Comparison of ENCODE assay signal across 22 cellular contexts in the genomic region with DNA sequence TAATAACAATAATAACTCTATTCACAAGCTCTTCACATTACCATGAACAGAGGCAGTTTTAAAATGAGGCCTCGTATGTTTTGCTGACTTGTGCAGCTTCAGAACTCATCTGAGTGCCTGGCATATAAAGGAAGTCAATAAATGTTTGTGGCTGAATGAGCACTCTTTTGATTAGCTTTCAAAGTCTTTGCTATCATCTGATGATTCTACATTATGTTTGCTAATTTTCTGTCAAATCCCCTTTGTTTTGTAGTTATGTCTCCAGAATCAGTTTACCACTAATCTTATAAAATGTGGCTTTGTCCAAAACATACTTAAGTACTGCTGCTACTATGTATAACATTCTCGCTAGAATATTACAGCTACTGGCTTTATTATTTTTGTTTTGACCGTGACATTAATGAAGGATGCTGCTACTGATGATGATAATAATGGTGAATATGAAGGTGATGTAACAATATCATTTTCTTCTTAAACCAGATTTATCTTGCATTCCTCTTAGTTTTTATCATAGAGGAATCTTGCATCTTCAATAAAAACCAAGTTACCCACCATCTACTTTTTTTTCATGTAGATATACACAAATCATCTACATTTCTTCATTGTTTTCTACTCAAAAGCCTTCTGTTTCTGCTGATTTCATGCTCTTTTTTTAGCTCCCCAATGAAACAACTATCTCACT.
DNase-seq lines count a peak whose midpoint lies in the region; ATAC-seq, FAIRE-seq and TF ChIP-seq lines count a peak whose summit lies in the region.
"Had no signal": no experiment of that assay in that cellular context is flagged by ENCODE, and none has a peak within 500 bp of the region (broad histone marks: within the 10 kb centered on the region; RNA-seq: fewer than 3 reads in every experiment).

No MANE protein-coding gene starts in this region.

- no peaks in the 10 kb centered on the region for H4K20me1 ChIP-seq in H1 (replicated peaks in 1 of 2; ENCODE audit: control insufficient read depth in 1 of 2, insufficient read depth in 2 of 2, low read length in 2 of 2)

- H3K9ac ChIP-seq in SK-N-MC (ENCODE audit: insufficient read length) (no peak overlapping the region), H1 (replicated peaks in 1 of 4; ENCODE audit: extremely low read depth in 1 of 4, low read depth in 3 of 4, low read length in 3 of 4) (no peak overlapping the region)
- H3K9ac ChIP-seq: KMS-11 had no signal

- no peaks in the 10 kb centered on the region for H3K36me3 Mint-ChIP-seq in neural crest cell (ENCODE audit: low read depth)
- H3K36me3 Mint-ChIP-seq: CD4-positive, CD25-positive, alpha-beta regulatory T cell had no signal

- TF ChIP-seq RAD21 in H1 (IDR thresholded peaks at IDR 0.05 in 1 of 2, conservative IDR thresholded peaks at IDR 0.05 in 1 of 2; ENCODE audit: low read depth in 2 of 2, low read length in 2 of 2) = no peak

- H3K79me2 ChIP-seq in H1 (ENCODE audit: control insufficient read depth in 1 of 2, insufficient read depth in 2 of 2, low read length in 2 of 2) = no peaks in the 10 kb centered on the region

- H3K27ac Mint-ChIP-seq in neural crest cell (ENCODE audit: unreplicated experiment) = peak overlapping the region; percentile 73
- H3K27ac Mint-ChIP-seq: CD4-positive, CD25-positive, alpha-beta regulatory T cell had no signal

- H3K27ac ChIP-seq in SK-N-MC (no peak overlapping the region), H1 (ENCODE audit: low read depth, low read length) (no peak overlapping the region), temporal lobe (ENCODE audit: low read depth, low read length) (peak overlapping the region; percentile 92)
- H3K27ac ChIP-seq: KMS-11, Peyer's patch, SJSA1 had no signal

- no peak overlapping the region for H3K4me3 Mint-ChIP-seq in neural crest cell
- H3K4me3 Mint-ChIP-seq: CD4-positive, CD25-positive, alpha-beta regulatory T cell had no signal

- H3K27me3 Mint-ChIP-seq in neural crest cell (ENCODE audit: low read depth) = no peaks in the 10 kb centered on the region
- H3K27me3 Mint-ChIP-seq: CD4-positive, CD25-positive, alpha-beta regulatory T cell had no signal

- peaks cover 10% of the 10 kb centered on the region for H3K4me1 Mint-ChIP-seq in neural crest cell
- H3K4me1 Mint-ChIP-seq: CD4-positive, CD25-positive, alpha-beta regulatory T cell had no signal

- H3K79me1 ChIP-seq in H1 (ENCODE audit: low read depth, low read length) = no peaks in the 10 kb centered on the region

- peak overlapping the region; percentile 99 for H2AFZ ChIP-seq in H1 (ENCODE audit: low read length)

- H3K23me2 ChIP-seq in H1 (ENCODE audit: low read depth, low read length) = no peaks in the 10 kb centered on the region

- H3K27me3 ChIP-seq in H1 (replicated peaks in 1 of 4; ENCODE audit: control insufficient read depth in 3 of 4, extremely low read depth in 1 of 4, insufficient read depth in 3 of 4, low read length in 3 of 4) = no peaks in the 10 kb centered on the region
- H3K27me3 ChIP-seq: Peyer's patch, SJSA1 had no signal

- H2BK12ac ChIP-seq in H1 (ENCODE audit: low read depth, low read length) = no peak overlapping the region

- H2AK5ac ChIP-seq in H1 (ENCODE audit: low read depth, low read length) = no peak overlapping the region

- no peak overlapping the region for H4K91ac ChIP-seq in H1 (replicated peaks; ENCODE audit: insufficient read length, low read length)

- CTCF ChIA-PET in H1 (lab: Charles Lee; ENCODE audit: partially characterized antibody) = interaction anchor here (0.6 to 2.5 kb wide), 6 partner anchors 8 to 562 kb away, joined by 3 to 7 read pairs (median 3); no protein-coding TSS in a partner anchor

- no peak overlapping the region for H3K4ac ChIP-seq in H1 (replicated peaks; ENCODE audit: insufficient read length, low read depth, low read length)

- no peaks in the 10 kb centered on the region for H3K9me3 Mint-ChIP-seq in neural crest cell

- no peak for TF ChIP-seq POLR2A in H1 (IDR thresholded peaks at IDR 0.05; ENCODE audit: control extremely low read depth in 1 of 2, low read depth in 2 of 2, low read length in 2 of 2)

- no peak overlapping the region for H2BK15ac ChIP-seq in H1 (ENCODE audit: low read length)

- no peak overlapping the region for H3K56ac ChIP-seq in H1 (replicated peaks; ENCODE audit: insufficient read length, low read depth, low read length)

- H3K36me3 ChIP-seq in SK-N-MC (ENCODE audit: insufficient read depth, low read length) = no peaks in the 10 kb centered on the region
- no peaks in the 10 kb centered on the region for H3K36me3 ChIP-seq in H1 (ENCODE audit: control insufficient read depth in 2 of 4, insufficient read depth in 4 of 4, low read length in 3 of 4)
- H3K36me3 ChIP-seq: Peyer's patch, SJSA1 had no signal

- TF ChIP-seq EP300 in H1 (IDR thresholded peaks at IDR 0.05; ENCODE audit: borderline replicate concordance in 1 of 2, low read depth in 2 of 2, low read length in 2 of 2) = no peak

- FAIRE-seq in H1 (lab: Jason Lieb, UNC) = no peak

- H3K23ac ChIP-seq in H1 (ENCODE audit: insufficient read length) = no peak overlapping the region

- POLR2A ChIA-PET in H1 (lab: Charles Lee; ENCODE audit: partially characterized antibody) = no interaction called here

- H3K4me1 ChIP-seq in H1 (replicated peaks in 1 of 4; ENCODE audit: control insufficient read depth in 3 of 4, insufficient read depth in 4 of 4, low read length in 3 of 4) = no peaks in the 10 kb centered on the region
- H3K4me1 ChIP-seq: Peyer's patch, SJSA1 had no signal

- H3K18ac ChIP-seq in H1 (ENCODE audit: extremely low read depth, low read length) = no peak overlapping the region

- no peak overlapping the region for H2BK120ac ChIP-seq in H1 (replicated peaks; ENCODE audit: low read depth, low read length)

- no peak overlapping the region for H2BK20ac ChIP-seq in H1 (ENCODE audit: low read length)

- H2BK5ac ChIP-seq in H1 (ENCODE audit: low read depth, low read length) = no peak overlapping the region

- no peak overlapping the region for H4K5ac ChIP-seq in H1 (ENCODE audit: insufficient read length, low read depth, low read length)

- H3K14ac ChIP-seq in H1 (ENCODE audit: insufficient read length) = no peak overlapping the region

- no peak overlapping the region for H3K4me2 ChIP-seq in H1 (ENCODE audit: insufficient read depth in 1 of 2, low read depth in 2 of 2, low read length in 2 of 2)
- H3K4me2 ChIP-seq: KMS-11 had no signal

- WGBS in H1 (ENCODE audit: extremely low coverage in 1 of 2, insufficient coverage in 1 of 2, insufficient read length in 1 of 2, insufficient replicate concordance in 2 of 2, low coverage in 1 of 2, low lambda C conversion rate in 2 of 2, missing lambda C conversion rate in 1 of 2), 2 experiments = 94% methylated on average over 3 of the region's 3 CpGs; no CpG with 5 or more reads in 1 of the 2 experiments

- no peak for ATAC-seq in GM21447 (IDR thresholded peaks at IDR 0.05; ENCODE audit: unreplicated experiment)
- no peak for ATAC-seq in HG02870 (IDR thresholded peaks at IDR 0.05; ENCODE audit: unreplicated experiment)
- ATAC-seq: HCT116 had no signal

- H3K4me3 ChIP-seq in SK-N-MC (no peak overlapping the region), H1 (ENCODE audit: extremely low read depth in 1 of 4, insufficient read depth in 2 of 4, low read depth in 3 of 4, low read length in 4 of 4) (no peak overlapping the region)
- H3K4me3 ChIP-seq: Peyer's patch, SJSA1 had no signal

- no peak for TF ChIP-seq CTCF in H1 (IDR thresholded peaks at IDR 0.05; ENCODE audit: control extremely low read depth in 1 of 3, insufficient read depth in 1 of 3, low read depth in 1 of 3, low read length in 3 of 3)
- no peak for TF ChIP-seq CTCF in neural crest cell (conservative IDR thresholded peaks at IDR 0.05)

- H4K8ac ChIP-seq in H1 (ENCODE audit: extremely low read depth, insufficient read depth, low read length) = no peak overlapping the region

- no peaks in the 10 kb centered on the region for H3K9me3 ChIP-seq in SK-N-MC (ENCODE audit: low read depth, low read length)
- H3K9me3 ChIP-seq in H1 (ENCODE audit: insufficient read depth in 2 of 2, low read depth in 1 of 2, low read length in 1 of 2) = no peaks in the 10 kb centered on the region
- H3K9me3 ChIP-seq: Peyer's patch, SJSA1 had no signal

- DNase-seq in SK-N-MC (ENCODE audit: low read depth, low spot score) (peak; percentile 18), H1 (ENCODE audit: low read depth in 1 of 2, low spot score in 2 of 2) (no peak), neural crest cell (ENCODE audit: low read depth, low spot score) (no peak), cerebellum (ENCODE audit: low spot score) (no peak)
- DNase-seq: CD4-positive, CD25-positive, alpha-beta regulatory T cell; COR-L47; DMS 273 treated with DMSO at 0.1 percent for 48 hours; DMS79 treated with DMSO at 0.1 percent for 48 hours; GOT3; IMR-90; NCI-H1105 treated with DMSO at 0.1 percent for 48 hours; NCI-H2029 treated with DMSO at 0.1 percent for 48 hours; NCI-H226; NCI-H510A treated with DMSO at 0.1 percent for 48 hours; NCI-H774; Peyer's patch had no signal

TF ChIP-seq in H1, 55 proteins besides CTCF, POLR2A, EP300 and RAD21 (continues in another document):
- TF ChIP-seq KDM1A (IDR thresholded peaks at IDR 0.05; ENCODE audit: borderline replicate concordance, low read length) (no peak), TCF12 (IDR thresholded peaks at IDR 0.05; ENCODE audit: low read depth, low read length) (no peak), E2F6 (IDR thresholded peaks at IDR 0.05) (no peak)
- TF ChIP-seq, protein P1, sequence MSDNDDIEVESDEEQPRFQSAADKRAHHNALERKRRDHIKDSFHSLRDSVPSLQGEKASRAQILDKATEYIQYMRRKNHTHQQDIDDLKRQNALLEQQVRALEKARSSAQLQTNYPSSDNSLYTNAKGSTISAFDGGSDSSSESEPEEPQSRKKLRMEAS (IDR thresholded peaks at IDR 0.05) = no peak
